Comparison of ENCODE assay signal across 14 cellular contexts in the genomic region with DNA sequence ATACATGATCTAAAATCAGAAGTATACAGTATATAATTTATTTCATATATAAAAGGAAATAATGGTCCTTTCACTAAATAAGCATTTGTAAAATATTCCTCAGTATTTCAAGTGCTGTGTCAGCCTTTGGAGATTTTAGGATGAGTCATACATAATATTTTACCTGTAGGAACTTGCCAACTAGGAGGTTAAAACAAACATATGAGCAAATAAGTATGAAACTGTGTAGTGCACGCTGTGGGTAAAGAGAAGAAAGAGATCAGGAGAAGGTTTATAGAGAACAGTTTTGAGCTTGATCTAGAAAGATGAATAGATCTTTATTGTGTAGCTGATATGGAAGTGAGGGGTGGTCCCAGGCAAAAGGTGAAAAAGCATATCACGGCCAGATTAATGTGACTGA.
"Had no signal": no experiment of that assay in that cellular context is flagged by ENCODE, and none has a peak within 500 bp of the region (broad histone marks: within the 10 kb centered on the region; RNA-seq: fewer than 3 reads in every experiment).

No MANE protein-coding gene starts in this region.

- DNase-seq: activated CD4-positive, alpha-beta T cell treated with anti-CD3 and anti-CD28 coated beads, Interleukin-2, amount 10 ng/mL, durations not matched to agents 7 days and 5 days; activated CD8-positive, alpha-beta memory T cell treated with anti-CD3 and anti-CD28 coated beads, Interleukin-2, amount 50 U/mL, for 48 hours; activated gamma-delta T cell; activated T-cell treated with anti-CD3 and anti-CD28 coated beads, Interleukin-2, amount 50 U/mL, for 72 hours; caudate nucleus; colonic mucosa; foreskin fibroblast; retina; stimulated activated CD4-positive, alpha-beta T cell treated with anti-CD3 and anti-CD28 coated beads, Interleukin-12 subunit alpha, Interleukin-12 subunit beta, amount 100 ng/mL, for 4 hours; stimulated activated CD4-positive, alpha-beta T cell treated with anti-CD3 and anti-CD28 coated beads, Interleukin-2, amount 100 ng/mL, for 24 hours; upper lobe of right lung had no signal

- H3K4me3 ChIP-seq: colonic mucosa, thoracic aorta, upper lobe of right lung had no signal

- ATAC-seq: activated naive CD4-positive, alpha-beta T cell treated with anti-CD3 and anti-CD28 coated beads, Interleukin-2, amount 50 U/mL, for 72 hours; activated T-cell treated with anti-CD3 and anti-CD28 coated beads, Interleukin-2, amount 50 U/mL, for 72 hours; natural killer cell treated with Interleukin-12 subunit alpha and Interleukin-12 subunit beta and Interleukin-15 and Interleukin-18, amount 100 ng/mL, for 72 hours; upper lobe of right lung had no signal
